Comparison of ENCODE assay signal across 7 cellular contexts in genomic region chr2:28594369-28595108, GRCh38.
DNase-seq lines count a peak whose midpoint lies in the region; ATAC-seq and FAIRE-seq lines count a peak whose summit lies in the region.

No MANE protein-coding gene starts in this region.

- DNase-seq in HuH-7 (ENCODE audit: low spot score) (peak; percentile 72), NOMO-1 treated with dmso at 0.1 percent for 144 hours (lab: John Stamatoyannopoulos, UW; ENCODE audit: unreplicated experiment) (peak; percentile 78), mesenteric fat pad (ENCODE audit: low spot score) (peak; percentile 93)
- DNase-seq in activated CD8-positive, alpha-beta memory T cell treated with anti-CD3 and anti-CD28 coated beads for 48 hours (ENCODE audit: low read depth in 2 of 3, low spot score in 2 of 3): peak; percentile 52 to 78 (median 72)
- peak; percentile 66 for DNase-seq in stimulated activated CD8-positive, alpha-beta memory T cell treated with anti-CD3 and anti-CD28 coated beads, Interleukin-12 subunit alpha, Interleukin-12 subunit beta, amount 100 ng/mL, for 4 hours (ENCODE audit: low read depth)

- peak; percentile 66 for ATAC-seq in GM18517 (IDR thresholded peaks at IDR 0.05; ENCODE audit: unreplicated experiment)

- FAIRE-seq in endometrium (lab: Jason Lieb, UNC): peak; percentile 18

Comparison
In these comparisons a context has a peak if more than half of its experiments do, and no peak if none do; other contexts are left out.
1. Peak in every context shown above with its lines: DNase-seq and ATAC-seq.